9 cellular contexts compared by ENCODE assay signal in genomic region chr14:60163741-60164140, GRCh38. TPM values are rescaled to one million over a fixed set of nuclear protein-coding genes. Genes with fewer than 3 reads are reported as not detected.
DNase-seq lines count a peak whose midpoint lies in the region; ATAC-seq and FAIRE-seq lines count a peak whose summit lies in the region.
"Had no signal": no experiment of that assay in that cellular context is flagged by ENCODE, and none has a peak within 500 bp of the region (broad histone marks: within the 10 kb centered on the region; RNA-seq: fewer than 3 reads in every experiment).

No MANE protein-coding gene starts in this region.

- POLR2A ChIA-PET in T-cell (lab: Charles Lee), result interaction anchor here in 1 of 2 donors (0.5 kb wide), 1 partner anchor 130 kb away, joined by 3 read pairs; no protein-coding TSS in a partner anchor

- no peaks in the 10 kb centered on the region for H3K27me3 ChIP-seq in right cardiac atrium (ENCODE audit: control insufficient read depth, insufficient read depth)
- H3K27me3 ChIP-seq in iPS-20b (ENCODE audit: insufficient read depth, low read length), result peaks cover 14% of the 10 kb centered on the region

- CTCF ChIA-PET in T-cell (lab: Charles Lee), result interaction anchor here (0.6 to 2.8 kb wide), 11 partner anchors 10 to 1966 kb away, joined by 3 to 8 read pairs (median 4); partner anchors contain the start of gene PPM1A (in 1 of the 2)

- DNase-seq in right cardiac atrium (no peak), cardiac septum (ENCODE audit: low spot score) (no peak), T-cell (no peak), urothelium cell line (ENCODE audit: low spot score) (no peak)
- DNase-seq in activated CD4-positive, alpha-beta T cell treated with anti-CD3 and anti-CD28 coated beads for 4 hours, result no peak
- DNase-seq: activated effector memory CD4-positive, alpha-beta T cell treated with anti-CD3 and anti-CD28 coated beads, Interleukin-2, amount 50 U/mL, for 16 hours had no signal

- peak overlapping the region; percentile 50 to 99 (median 94) for H3K4me3 Mint-ChIP-seq in T-cell

- no peaks in the 10 kb centered on the region for H3K27me3 Mint-ChIP-seq in T-cell

- peaks cover 5% of the 10 kb centered on the region for H3K4me1 ChIP-seq in right cardiac atrium (ENCODE audit: control insufficient read depth, insufficient read depth, low read length)
- H3K4me1 ChIP-seq in iPS-20b (ENCODE audit: insufficient read depth, low read length), result peaks cover 9% of the 10 kb centered on the region; the same call in 1 of the 2 replicates

- WGBS in right cardiac atrium, result 85% methylated on average over 7 of the region's 7 CpGs

- intact Hi-C loops in right cardiac atrium (cut with DNase I) (loop anchor here in 2 of 4 donors (10.0 kb wide), 1 partner anchor 69 kb away; the partner anchor contains the start of gene PCNX4 (in 2 of the 2)), cardiac septum (cut with DNase I) (loop anchor here (2.0 to 10.0 kb wide), 3 partner anchors 73 to 679 kb away; partner anchors contain the start of genes JKAMP, L3HYPDH and PCNX4)

- H3K4me3 ChIP-seq in right cardiac atrium (ENCODE audit: low read length) (peak overlapping the region; percentile 74), iPS-20b (ENCODE audit: low read length) (peak overlapping the region; percentile 85; the same call in 1 of the 2 replicates)

- H3K36me3 Mint-ChIP-seq in T-cell, result peaks cover 9% of the 10 kb centered on the region

- peak; percentile 48 for FAIRE-seq in urothelium cell line (lab: Jason Lieb, UNC)

- ATAC-seq in right cardiac atrium (no peak), T-cell (replicated peaks in 1 of 4) (no peak), HG03280 (IDR thresholded peaks at IDR 0.05; ENCODE audit: unreplicated experiment) (no peak), GM19463 (IDR thresholded peaks at IDR 0.05; ENCODE audit: unreplicated experiment) (no peak)

- no peaks in the 10 kb centered on the region for H3K9me3 Mint-ChIP-seq in T-cell

- H3K9me3 ChIP-seq in right cardiac atrium (ENCODE audit: control insufficient read depth, low read length), result no peaks in the 10 kb centered on the region
- no peaks in the 10 kb centered on the region for H3K9me3 ChIP-seq in iPS-20b (ENCODE audit: insufficient read depth, low read depth, low read length)

- no peaks in the 10 kb centered on the region for H3K36me3 ChIP-seq in iPS-20b (ENCODE audit: insufficient read depth, low read depth, low read length)

- H3K27ac ChIP-seq in right cardiac atrium (ENCODE audit: low read length), result no peak overlapping the region
- H3K27ac ChIP-seq in iPS-20b (ENCODE audit: low read length), result no peak overlapping the region

- peak overlapping the region in 1 of 2 donors; percentile 31 for H3K27ac Mint-ChIP-seq in T-cell

- H3K4me1 Mint-ChIP-seq in T-cell, result peaks cover 53 to 65% (median 61%) of the 10 kb centered on the region in 3 donors

- no peak overlapping the region; the same call in 1 of the 2 replicates for H3K9ac ChIP-seq in iPS-20b (ENCODE audit: low read depth, low read length)

RNA-seq across cellular contexts. Expression of gene DHRS7, which starts 1.5 kb away (rescaled TPM):
- total RNA-seq in right cardiac atrium (10 to 100 TPM; 40.0 to 48.8 (median 43.5) TPM), cardiac septum (36.8 TPM), T-cell (10 to 100 TPM; 37.1 to 66.9 (median 54.0) TPM)
- polyA plus RNA-seq in right cardiac atrium, result 54.2 TPM
